In the genomic region with DNA sequence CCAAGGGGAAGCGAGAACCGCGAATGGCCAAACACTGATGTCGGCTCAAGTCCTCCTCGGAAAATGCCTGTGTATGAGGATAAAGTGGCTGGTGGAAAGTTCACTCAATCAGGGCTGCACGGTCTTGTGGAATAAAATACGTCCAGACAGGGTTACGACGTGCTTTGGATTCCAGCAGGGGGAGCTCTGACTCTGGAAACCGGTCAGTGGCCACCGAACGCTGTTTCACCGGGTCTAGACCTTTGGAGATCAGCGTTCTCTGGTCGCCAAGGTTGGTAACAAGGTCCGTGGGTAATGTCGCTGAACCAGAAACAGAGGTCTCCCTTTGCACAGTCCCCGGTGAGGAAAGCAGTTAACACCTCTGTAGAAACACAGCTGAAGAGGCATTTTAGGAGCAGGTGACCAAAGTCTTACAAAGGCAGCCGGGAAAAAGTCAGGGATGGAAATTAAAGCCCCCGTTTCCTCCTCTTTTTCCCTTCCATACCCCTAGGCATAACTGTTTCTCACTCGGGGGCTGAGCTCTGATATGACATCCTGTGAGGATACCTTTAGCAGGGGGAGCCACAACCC, we compare ENCODE assay signal across 1 cellular context.
TF ChIP-seq lines count a peak whose summit lies in the region.

No MANE protein-coding gene starts in this region.

TF ChIP-seq in HepG2, 621 proteins besides CTCF, POLR2A, EP300 and RAD21 (continued from another document and continues in another):
- TF ChIP-seq, protein P1, sequence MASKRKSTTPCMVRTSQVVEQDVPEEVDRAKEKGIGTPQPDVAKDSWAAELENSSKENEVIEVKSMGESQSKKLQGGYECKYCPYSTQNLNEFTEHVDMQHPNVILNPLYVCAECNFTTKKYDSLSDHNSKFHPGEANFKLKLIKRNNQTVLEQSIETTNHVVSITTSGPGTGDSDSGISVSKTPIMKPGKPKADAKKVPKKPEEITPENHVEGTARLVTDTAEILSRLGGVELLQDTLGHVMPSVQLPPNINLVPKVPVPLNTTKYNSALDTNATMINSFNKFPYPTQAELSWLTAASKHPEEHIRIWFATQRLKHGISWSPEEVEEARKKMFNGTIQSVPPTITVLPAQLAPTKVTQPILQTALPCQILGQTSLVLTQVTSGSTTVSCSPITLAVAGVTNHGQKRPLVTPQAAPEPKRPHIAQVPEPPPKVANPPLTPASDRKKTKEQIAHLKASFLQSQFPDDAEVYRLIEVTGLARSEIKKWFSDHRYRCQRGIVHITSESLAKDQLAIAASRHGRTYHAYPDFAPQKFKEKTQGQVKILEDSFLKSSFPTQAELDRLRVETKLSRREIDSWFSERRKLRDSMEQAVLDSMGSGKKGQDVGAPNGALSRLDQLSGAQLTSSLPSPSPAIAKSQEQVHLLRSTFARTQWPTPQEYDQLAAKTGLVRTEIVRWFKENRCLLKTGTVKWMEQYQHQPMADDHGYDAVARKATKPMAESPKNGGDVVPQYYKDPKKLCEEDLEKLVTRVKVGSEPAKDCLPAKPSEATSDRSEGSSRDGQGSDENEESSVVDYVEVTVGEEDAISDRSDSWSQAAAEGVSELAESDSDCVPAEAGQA (IDR thresholded peaks at IDR 0.05; ENCODE audit: low read depth): no peak
- TF ChIP-seq, protein P1 (CRISPR knock-in tag; IDR thresholded peaks at IDR 0.05; ENCODE audit: borderline replicate concordance): no peak
- no peak for TF ChIP-seq NCOR1 (IDR thresholded peaks at IDR 0.05; ENCODE audit: borderline replicate concordance, low read length)
- TF ChIP-seq GATAD2A (CRISPR knock-in tag; IDR thresholded peaks at IDR 0.05): peak; percentile 55
- peak; percentile 50; the same call in 1 of the 2 replicates for TF ChIP-seq FOSL2 (CRISPR knock-in tag; IDR thresholded peaks at IDR 0.05)
- no peak for TF ChIP-seq ZNF296 (CRISPR knock-in tag; conservative IDR thresholded peaks at IDR 0.05)
- TF ChIP-seq, protein P2, sequence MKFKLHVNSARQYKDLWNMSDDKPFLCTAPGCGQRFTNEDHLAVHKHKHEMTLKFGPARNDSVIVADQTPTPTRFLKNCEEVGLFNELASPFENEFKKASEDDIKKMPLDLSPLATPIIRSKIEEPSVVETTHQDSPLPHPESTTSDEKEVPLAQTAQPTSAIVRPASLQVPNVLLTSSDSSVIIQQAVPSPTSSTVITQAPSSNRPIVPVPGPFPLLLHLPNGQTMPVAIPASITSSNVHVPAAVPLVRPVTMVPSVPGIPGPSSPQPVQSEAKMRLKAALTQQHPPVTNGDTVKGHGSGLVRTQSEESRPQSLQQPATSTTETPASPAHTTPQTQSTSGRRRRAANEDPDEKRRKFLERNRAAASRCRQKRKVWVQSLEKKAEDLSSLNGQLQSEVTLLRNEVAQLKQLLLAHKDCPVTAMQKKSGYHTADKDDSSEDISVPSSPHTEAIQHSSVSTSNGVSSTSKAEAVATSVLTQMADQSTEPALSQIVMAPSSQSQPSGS (CRISPR knock-in tag; IDR thresholded peaks at IDR 0.05): 0 out of 2 replicates have a peak, but pooled peaks have one; percentile 50
- peak; percentile 81 for TF ChIP-seq ZNF124 (CRISPR knock-in tag; IDR thresholded peaks at IDR 0.05)
- no peak for TF ChIP-seq ZNF543 (CRISPR knock-in tag; IDR thresholded peaks at IDR 0.05)
- TF ChIP-seq KDM4B (CRISPR knock-in tag; IDR thresholded peaks at IDR 0.05): no peak
- TF ChIP-seq ZMAT3 (CRISPR knock-in tag; conservative IDR thresholded peaks at IDR 0.05): 0 out of 2 replicates have a peak, but pooled peaks have one; percentile 29
- no peak for TF ChIP-seq ZSCAN21 (CRISPR knock-in tag; IDR thresholded peaks at IDR 0.05; ENCODE audit: borderline replicate concordance)
- TF ChIP-seq SMAD1 (CRISPR knock-in tag; IDR thresholded peaks at IDR 0.05; ENCODE audit: borderline replicate concordance, low read depth): 0 out of 2 replicates have a peak, but pooled peaks have one; percentile 18
- TF ChIP-seq TARDBP (CRISPR knock-in tag; IDR thresholded peaks at IDR 0.05): 0 out of 2 replicates have a peak, but pooled peaks have one; percentile 23
- 0 out of 2 replicates have a peak, but pooled peaks have one; percentile 43 for TF ChIP-seq HOXA5 (CRISPR knock-in tag; IDR thresholded peaks at IDR 0.05)
- TF ChIP-seq, protein P3, sequence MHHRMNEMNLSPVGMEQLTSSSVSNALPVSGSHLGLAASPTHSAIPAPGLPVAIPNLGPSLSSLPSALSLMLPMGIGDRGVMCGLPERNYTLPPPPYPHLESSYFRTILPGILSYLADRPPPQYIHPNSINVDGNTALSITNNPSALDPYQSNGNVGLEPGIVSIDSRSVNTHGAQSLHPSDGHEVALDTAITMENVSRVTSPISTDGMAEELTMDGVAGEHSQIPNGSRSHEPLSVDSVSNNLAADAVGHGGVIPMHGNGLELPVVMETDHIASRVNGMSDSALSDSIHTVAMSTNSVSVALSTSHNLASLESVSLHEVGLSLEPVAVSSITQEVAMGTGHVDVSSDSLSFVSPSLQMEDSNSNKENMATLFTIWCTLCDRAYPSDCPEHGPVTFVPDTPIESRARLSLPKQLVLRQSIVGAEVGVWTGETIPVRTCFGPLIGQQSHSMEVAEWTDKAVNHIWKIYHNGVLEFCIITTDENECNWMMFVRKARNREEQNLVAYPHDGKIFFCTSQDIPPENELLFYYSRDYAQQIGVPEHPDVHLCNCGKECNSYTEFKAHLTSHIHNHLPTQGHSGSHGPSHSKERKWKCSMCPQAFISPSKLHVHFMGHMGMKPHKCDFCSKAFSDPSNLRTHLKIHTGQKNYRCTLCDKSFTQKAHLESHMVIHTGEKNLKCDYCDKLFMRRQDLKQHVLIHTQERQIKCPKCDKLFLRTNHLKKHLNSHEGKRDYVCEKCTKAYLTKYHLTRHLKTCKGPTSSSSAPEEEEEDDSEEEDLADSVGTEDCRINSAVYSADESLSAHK (CRISPR knock-in tag; IDR thresholded peaks at IDR 0.05; ENCODE audit: borderline replicate concordance): no peak
- no peak for TF ChIP-seq MYC (CRISPR knock-in tag; IDR thresholded peaks at IDR 0.05; ENCODE audit: borderline replicate concordance)
- TF ChIP-seq, protein P4, sequence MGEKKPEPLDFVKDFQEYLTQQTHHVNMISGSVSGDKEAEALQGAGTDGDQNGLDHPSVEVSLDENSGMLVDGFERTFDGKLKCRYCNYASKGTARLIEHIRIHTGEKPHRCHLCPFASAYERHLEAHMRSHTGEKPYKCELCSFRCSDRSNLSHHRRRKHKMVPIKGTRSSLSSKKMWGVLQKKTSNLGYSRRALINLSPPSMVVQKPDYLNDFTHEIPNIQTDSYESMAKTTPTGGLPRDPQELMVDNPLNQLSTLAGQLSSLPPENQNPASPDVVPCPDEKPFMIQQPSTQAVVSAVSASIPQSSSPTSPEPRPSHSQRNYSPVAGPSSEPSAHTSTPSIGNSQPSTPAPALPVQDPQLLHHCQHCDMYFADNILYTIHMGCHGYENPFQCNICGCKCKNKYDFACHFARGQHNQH (CRISPR knock-in tag; IDR thresholded peaks at IDR 0.05): peak; percentile 36; the same call in 1 of the 2 replicates
- TF ChIP-seq, protein P5, sequence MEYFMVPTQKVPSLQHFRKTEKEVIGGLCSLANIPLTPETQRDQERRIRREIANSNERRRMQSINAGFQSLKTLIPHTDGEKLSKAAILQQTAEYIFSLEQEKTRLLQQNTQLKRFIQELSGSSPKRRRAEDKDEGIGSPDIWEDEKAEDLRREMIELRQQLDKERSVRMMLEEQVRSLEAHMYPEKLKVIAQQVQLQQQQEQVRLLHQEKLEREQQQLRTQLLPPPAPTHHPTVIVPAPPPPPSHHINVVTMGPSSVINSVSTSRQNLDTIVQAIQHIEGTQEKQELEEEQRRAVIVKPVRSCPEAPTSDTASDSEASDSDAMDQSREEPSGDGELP (IDR thresholded peaks at IDR 0.05; ENCODE audit: borderline replicate concordance, low read depth): no peak
- peak; percentile 35; the same call in 1 of the 2 replicates for TF ChIP-seq HDAC2 (CRISPR knock-in tag; IDR thresholded peaks at IDR 0.05)
- TF ChIP-seq ZNF607 (CRISPR knock-in tag; IDR thresholded peaks at IDR 0.05; ENCODE audit: borderline replicate concordance): 0 out of 2 replicates have a peak, but pooled peaks have one; percentile 23
- no peak for TF ChIP-seq ZBTB8A (CRISPR knock-in tag; IDR thresholded peaks at IDR 0.05; ENCODE audit: borderline replicate concordance, low read depth)
- no peak for TF ChIP-seq ZNF773 (CRISPR knock-in tag; IDR thresholded peaks at IDR 0.05; ENCODE audit: borderline replicate concordance)
- TF ChIP-seq U2AF2 (IDR thresholded peaks at IDR 0.05; ENCODE audit: low read depth, low read length): no peak
- 0 out of 2 replicates have a peak, but pooled peaks have one; percentile 16 for TF ChIP-seq GATAD1 (CRISPR knock-in tag; IDR thresholded peaks at IDR 0.05)
- TF ChIP-seq, protein P6, sequence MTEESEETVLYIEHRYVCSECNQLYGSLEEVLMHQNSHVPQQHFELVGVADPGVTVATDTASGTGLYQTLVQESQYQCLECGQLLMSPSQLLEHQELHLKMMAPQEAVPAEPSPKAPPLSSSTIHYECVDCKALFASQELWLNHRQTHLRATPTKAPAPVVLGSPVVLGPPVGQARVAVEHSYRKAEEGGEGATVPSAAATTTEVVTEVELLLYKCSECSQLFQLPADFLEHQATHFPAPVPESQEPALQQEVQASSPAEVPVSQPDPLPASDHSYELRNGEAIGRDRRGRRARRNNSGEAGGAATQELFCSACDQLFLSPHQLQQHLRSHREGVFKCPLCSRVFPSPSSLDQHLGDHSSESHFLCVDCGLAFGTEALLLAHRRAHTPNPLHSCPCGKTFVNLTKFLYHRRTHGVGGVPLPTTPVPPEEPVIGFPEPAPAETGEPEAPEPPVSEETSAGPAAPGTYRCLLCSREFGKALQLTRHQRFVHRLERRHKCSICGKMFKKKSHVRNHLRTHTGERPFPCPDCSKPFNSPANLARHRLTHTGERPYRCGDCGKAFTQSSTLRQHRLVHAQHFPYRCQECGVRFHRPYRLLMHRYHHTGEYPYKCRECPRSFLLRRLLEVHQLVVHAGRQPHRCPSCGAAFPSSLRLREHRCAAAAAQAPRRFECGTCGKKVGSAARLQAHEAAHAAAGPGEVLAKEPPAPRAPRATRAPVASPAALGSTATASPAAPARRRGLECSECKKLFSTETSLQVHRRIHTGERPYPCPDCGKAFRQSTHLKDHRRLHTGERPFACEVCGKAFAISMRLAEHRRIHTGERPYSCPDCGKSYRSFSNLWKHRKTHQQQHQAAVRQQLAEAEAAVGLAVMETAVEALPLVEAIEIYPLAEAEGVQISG (CRISPR knock-in tag; IDR thresholded peaks at IDR 0.05): 0 out of 2 replicates have a peak, but pooled peaks have one; percentile 20
- peak; percentile 25; the same call in 1 of the 2 replicates for TF ChIP-seq GABPB1 (CRISPR knock-in tag; IDR thresholded peaks at IDR 0.05)
- TF ChIP-seq ZNF660 (CRISPR knock-in tag; IDR thresholded peaks at IDR 0.05; ENCODE audit: borderline replicate concordance, low read depth): no peak
- TF ChIP-seq ERF (CRISPR knock-in tag; IDR thresholded peaks at IDR 0.05): peak; percentile 48; the same call in 1 of the 2 replicates
- TF ChIP-seq TOE1 (CRISPR knock-in tag; IDR thresholded peaks at IDR 0.05): 0 out of 2 replicates have a peak, but pooled peaks have one; percentile 53
- TF ChIP-seq GZF1 (CRISPR knock-in tag; IDR thresholded peaks at IDR 0.05): no peak
- no peak for TF ChIP-seq ZBTB21 (CRISPR knock-in tag; IDR thresholded peaks at IDR 0.05)
- TF ChIP-seq SAFB2 (CRISPR knock-in tag; IDR thresholded peaks at IDR 0.05; ENCODE audit: borderline replicate concordance, low read depth): no peak
- TF ChIP-seq, protein P7, sequence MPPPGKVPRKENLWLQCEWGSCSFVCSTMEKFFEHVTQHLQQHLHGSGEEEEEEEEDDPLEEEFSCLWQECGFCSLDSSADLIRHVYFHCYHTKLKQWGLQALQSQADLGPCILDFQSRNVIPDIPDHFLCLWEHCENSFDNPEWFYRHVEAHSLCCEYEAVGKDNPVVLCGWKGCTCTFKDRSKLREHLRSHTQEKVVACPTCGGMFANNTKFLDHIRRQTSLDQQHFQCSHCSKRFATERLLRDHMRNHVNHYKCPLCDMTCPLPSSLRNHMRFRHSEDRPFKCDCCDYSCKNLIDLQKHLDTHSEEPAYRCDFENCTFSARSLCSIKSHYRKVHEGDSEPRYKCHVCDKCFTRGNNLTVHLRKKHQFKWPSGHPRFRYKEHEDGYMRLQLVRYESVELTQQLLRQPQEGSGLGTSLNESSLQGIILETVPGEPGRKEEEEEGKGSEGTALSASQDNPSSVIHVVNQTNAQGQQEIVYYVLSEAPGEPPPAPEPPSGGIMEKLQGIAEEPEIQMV (CRISPR knock-in tag; IDR thresholded peaks at IDR 0.05; ENCODE audit: low read depth): peak; percentile 72; the same call in 1 of the 2 replicates
- peak; percentile 7; the same call in 1 of the 2 replicates for TF ChIP-seq RARA (CRISPR knock-in tag; IDR thresholded peaks at IDR 0.05)
- TF ChIP-seq ZNF768 (CRISPR knock-in tag; IDR thresholded peaks at IDR 0.05): peak; percentile 75
- no peak for TF ChIP-seq HOXA3 (CRISPR knock-in tag; IDR thresholded peaks at IDR 0.05)
- TF ChIP-seq SMAD3 (CRISPR knock-in tag; IDR thresholded peaks at IDR 0.05): peak; percentile 69; the same call in 1 of the 2 replicates
- TF ChIP-seq MEIS2 (CRISPR knock-in tag; IDR thresholded peaks at IDR 0.05): 0 out of 2 replicates have a peak, but pooled peaks have one; percentile 21
- peak; percentile 70 for TF ChIP-seq ZNF501 (CRISPR knock-in tag; IDR thresholded peaks at IDR 0.05)
- TF ChIP-seq SUZ12 (IDR thresholded peaks at IDR 0.05; ENCODE audit: low read depth, low read length): no peak
- 0 out of 2 replicates have a peak, but pooled peaks have one; percentile 34 for TF ChIP-seq ZSCAN31 (CRISPR knock-in tag; IDR thresholded peaks at IDR 0.05; ENCODE audit: low read depth)
- TF ChIP-seq ZNF234 (CRISPR knock-in tag; conservative IDR thresholded peaks at IDR 0.05): no peak
- no peak for TF ChIP-seq AKAP8 (CRISPR knock-in tag; IDR thresholded peaks at IDR 0.05)
- no peak for TF ChIP-seq ZNF326 (CRISPR knock-in tag; IDR thresholded peaks at IDR 0.05; ENCODE audit: borderline replicate concordance)
- peak; percentile 36; the same call in 1 of the 2 replicates for TF ChIP-seq SAP130 (CRISPR knock-in tag; IDR thresholded peaks at IDR 0.05; ENCODE audit: low read depth)
- 0 out of 2 replicates have a peak, but pooled peaks have one; percentile 67 for TF ChIP-seq TSC22D2 (CRISPR knock-in tag; IDR thresholded peaks at IDR 0.05; ENCODE audit: borderline replicate concordance)
- TF ChIP-seq THAP11 (CRISPR knock-in tag; IDR thresholded peaks at IDR 0.05): 0 out of 2 replicates have a peak, but pooled peaks have one; percentile 36
- TF ChIP-seq CEBPB (IDR thresholded peaks at IDR 0.05; ENCODE audit: borderline replicate concordance, low read depth, low read length): no peak
- TF ChIP-seq GATA4 (IDR thresholded peaks at IDR 0.05; ENCODE audit: borderline replicate concordance, low read depth): no peak
